ENCODE assay signal across 1 cellular context in the genomic region with DNA sequence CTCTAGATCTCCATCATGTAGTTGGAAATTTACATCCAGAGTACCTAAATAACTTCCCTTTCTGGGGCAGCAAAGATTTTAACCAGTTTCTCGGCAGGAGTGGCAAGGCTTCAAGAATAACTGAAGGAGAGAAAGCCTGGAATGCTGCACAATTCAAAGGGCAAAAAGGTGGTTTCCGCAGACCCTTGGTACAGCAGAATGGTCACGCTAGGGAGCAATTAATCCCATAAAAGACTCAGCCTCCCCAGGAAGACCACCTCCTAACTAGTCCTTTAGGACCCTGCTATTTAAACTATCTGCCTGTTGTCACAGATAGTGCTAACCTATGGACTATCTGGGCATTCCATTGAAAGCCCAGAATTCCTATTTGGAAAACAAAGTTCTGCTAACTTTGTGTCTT.
TF ChIP-seq lines count a peak whose summit lies in the region.

No MANE protein-coding gene starts in this region.

TF ChIP-seq in H1, 55 proteins besides CTCF, POLR2A, EP300 and RAD21:
- no peak for TF ChIP-seq JUND (IDR thresholded peaks at IDR 0.05; ENCODE audit: low read length)
- peak; percentile 73; the same call in 1 of the 2 replicates for TF ChIP-seq TEAD4 (IDR thresholded peaks at IDR 0.05; ENCODE audit: low read depth, low read length)
- peak in 1 of 2 experiments; percentile 48 for TF ChIP-seq BCL11A (IDR thresholded peaks at IDR 0.05; ENCODE audit: low read depth in 2 of 2, low read length in 2 of 2)
- TF ChIP-seq, protein P1, sequence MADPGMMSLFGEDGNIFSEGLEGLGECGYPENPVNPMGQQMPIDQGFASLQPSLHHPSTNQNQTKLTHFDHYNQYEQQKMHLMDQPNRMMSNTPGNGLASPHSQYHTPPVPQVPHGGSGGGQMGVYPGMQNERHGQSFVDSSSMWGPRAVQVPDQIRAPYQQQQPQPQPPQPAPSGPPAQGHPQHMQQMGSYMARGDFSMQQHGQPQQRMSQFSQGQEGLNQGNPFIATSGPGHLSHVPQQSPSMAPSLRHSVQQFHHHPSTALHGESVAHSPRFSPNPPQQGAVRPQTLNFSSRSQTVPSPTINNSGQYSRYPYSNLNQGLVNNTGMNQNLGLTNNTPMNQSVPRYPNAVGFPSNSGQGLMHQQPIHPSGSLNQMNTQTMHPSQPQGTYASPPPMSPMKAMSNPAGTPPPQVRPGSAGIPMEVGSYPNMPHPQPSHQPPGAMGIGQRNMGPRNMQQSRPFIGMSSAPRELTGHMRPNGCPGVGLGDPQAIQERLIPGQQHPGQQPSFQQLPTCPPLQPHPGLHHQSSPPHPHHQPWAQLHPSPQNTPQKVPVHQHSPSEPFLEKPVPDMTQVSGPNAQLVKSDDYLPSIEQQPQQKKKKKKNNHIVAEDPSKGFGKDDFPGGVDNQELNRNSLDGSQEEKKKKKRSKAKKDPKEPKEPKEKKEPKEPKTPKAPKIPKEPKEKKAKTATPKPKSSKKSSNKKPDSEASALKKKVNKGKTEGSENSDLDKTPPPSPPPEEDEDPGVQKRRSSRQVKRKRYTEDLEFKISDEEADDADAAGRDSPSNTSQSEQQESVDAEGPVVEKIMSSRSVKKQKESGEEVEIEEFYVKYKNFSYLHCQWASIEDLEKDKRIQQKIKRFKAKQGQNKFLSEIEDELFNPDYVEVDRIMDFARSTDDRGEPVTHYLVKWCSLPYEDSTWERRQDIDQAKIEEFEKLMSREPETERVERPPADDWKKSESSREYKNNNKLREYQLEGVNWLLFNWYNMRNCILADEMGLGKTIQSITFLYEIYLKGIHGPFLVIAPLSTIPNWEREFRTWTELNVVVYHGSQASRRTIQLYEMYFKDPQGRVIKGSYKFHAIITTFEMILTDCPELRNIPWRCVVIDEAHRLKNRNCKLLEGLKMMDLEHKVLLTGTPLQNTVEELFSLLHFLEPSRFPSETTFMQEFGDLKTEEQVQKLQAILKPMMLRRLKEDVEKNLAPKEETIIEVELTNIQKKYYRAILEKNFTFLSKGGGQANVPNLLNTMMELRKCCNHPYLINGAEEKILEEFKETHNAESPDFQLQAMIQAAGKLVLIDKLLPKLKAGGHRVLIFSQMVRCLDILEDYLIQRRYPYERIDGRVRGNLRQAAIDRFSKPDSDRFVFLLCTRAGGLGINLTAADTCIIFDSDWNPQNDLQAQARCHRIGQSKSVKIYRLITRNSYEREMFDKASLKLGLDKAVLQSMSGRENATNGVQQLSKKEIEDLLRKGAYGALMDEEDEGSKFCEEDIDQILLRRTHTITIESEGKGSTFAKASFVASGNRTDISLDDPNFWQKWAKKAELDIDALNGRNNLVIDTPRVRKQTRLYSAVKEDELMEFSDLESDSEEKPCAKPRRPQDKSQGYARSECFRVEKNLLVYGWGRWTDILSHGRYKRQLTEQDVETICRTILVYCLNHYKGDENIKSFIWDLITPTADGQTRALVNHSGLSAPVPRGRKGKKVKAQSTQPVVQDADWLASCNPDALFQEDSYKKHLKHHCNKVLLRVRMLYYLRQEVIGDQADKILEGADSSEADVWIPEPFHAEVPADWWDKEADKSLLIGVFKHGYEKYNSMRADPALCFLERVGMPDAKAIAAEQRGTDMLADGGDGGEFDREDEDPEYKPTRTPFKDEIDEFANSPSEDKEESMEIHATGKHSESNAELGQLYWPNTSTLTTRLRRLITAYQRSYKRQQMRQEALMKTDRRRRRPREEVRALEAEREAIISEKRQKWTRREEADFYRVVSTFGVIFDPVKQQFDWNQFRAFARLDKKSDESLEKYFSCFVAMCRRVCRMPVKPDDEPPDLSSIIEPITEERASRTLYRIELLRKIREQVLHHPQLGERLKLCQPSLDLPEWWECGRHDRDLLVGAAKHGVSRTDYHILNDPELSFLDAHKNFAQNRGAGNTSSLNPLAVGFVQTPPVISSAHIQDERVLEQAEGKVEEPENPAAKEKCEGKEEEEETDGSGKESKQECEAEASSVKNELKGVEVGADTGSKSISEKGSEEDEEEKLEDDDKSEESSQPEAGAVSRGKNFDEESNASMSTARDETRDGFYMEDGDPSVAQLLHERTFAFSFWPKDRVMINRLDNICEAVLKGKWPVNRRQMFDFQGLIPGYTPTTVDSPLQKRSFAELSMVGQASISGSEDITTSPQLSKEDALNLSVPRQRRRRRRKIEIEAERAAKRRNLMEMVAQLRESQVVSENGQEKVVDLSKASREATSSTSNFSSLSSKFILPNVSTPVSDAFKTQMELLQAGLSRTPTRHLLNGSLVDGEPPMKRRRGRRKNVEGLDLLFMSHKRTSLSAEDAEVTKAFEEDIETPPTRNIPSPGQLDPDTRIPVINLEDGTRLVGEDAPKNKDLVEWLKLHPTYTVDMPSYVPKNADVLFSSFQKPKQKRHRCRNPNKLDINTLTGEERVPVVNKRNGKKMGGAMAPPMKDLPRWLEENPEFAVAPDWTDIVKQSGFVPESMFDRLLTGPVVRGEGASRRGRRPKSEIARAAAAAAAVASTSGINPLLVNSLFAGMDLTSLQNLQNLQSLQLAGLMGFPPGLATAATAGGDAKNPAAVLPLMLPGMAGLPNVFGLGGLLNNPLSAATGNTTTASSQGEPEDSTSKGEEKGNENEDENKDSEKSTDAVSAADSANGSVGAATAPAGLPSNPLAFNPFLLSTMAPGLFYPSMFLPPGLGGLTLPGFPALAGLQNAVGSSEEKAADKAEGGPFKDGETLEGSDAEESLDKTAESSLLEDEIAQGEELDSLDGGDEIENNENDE (IDR thresholded peaks at IDR 0.05; ENCODE audit: insufficient replicate concordance, low read length), result no peak
- TF ChIP-seq SP1 (IDR thresholded peaks at IDR 0.05; ENCODE audit: low read depth, low read length), result peak; percentile 40; the same call in 1 of the 2 replicates
